27 cellular contexts compared by ENCODE assay signal in the genomic region with DNA sequence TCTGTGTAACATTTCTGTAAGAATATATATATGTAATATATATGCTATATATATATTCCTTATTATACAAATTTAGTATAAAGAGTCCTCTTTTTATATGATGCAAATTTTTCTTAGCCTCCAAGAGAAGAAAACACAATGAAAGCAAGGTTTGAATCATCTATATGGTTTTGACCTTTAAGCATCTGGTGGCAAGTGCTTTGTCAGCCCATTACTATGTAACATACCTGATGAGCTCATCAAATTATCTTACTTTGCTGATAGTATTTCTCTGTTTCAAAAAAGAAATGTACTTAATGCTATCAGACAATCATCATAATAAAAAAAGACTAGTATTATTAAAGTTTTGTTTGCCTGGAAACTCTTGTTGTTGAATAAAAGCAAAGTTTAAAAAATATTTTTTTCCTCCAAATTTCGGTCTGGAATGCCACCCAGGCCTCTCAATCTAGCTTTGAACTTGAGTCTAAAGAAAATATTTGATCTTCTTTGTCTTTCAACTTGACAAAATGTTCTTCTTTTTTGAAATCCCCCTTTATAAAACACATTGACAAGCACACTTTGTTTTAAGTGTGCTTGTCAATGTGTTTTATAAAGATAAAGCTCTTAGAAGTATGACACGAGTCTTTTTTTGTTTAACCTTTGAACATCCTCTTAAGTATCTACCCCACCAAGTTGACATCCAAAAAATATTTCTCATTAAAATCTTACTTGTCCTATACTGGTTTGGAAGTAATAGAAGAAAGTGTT. TPM values are rescaled to one million over a fixed set of nuclear protein-coding genes. Genes with fewer than 3 reads are reported as not detected.
DNase-seq lines count a peak whose midpoint lies in the region; ATAC-seq and TF ChIP-seq lines count a peak whose summit lies in the region.
"Had no signal": no experiment of that assay in that cellular context is flagged by ENCODE, and none has a peak within 500 bp of the region (broad histone marks: within the 10 kb centered on the region; RNA-seq: fewer than 3 reads in every experiment).

No MANE protein-coding gene starts in this region.

- CTCF ChIA-PET in activated CD8-positive, alpha-beta memory T cell treated with anti-CD3 and anti-CD28 coated beads, Interleukin-2, amount 10 ng/mL, durations not matched to agents 7 days and 5 days (lab: Charles Lee), result interaction anchor here (0.6 to 1.2 kb wide), 4 partner anchors 8 to 26 kb away, joined by 3 to 4 read pairs (median 3); a partner anchor contains a TSS
- CTCF ChIA-PET in RWPE1 (lab: Yijun Ruan, JAX), result interaction anchor here (0.5 to 0.8 kb wide), 2 partner anchors 38 to 52 kb away, joined by 3 to 5 read pairs; no protein-coding TSS in a partner anchor

- H3K4me3 Mint-ChIP-seq in activated CD8-positive, alpha-beta memory T cell treated with anti-CD3 and anti-CD28 coated beads, Interleukin-2, amount 10 ng/mL, durations not matched to agents 7 days and 5 days, result no peak overlapping the region
- H3K4me3 Mint-ChIP-seq in stimulated activated effector memory CD8-positive, alpha-beta T cell treated with anti-CD3 and anti-CD28 coated beads, Interleukin-12 subunit alpha, Interleukin-12 subunit beta, amount 100 ng/mL, for 72 hours, result no peak overlapping the region
- H3K4me3 Mint-ChIP-seq: activated naive CD8-positive, alpha-beta T cell treated with anti-CD3 and anti-CD28 coated beads for 36 hours; IgD-negative memory B cell; immature natural killer cell; naive thymus-derived CD8-positive, alpha-beta T cell had no signal

- intact Hi-C loops in head of caudate nucleus (cut with DNase I), result no loop called here

- peaks cover 3% of the 10 kb centered on the region for H3K9me3 Mint-ChIP-seq in activated CD8-positive, alpha-beta memory T cell treated with anti-CD3 and anti-CD28 coated beads, Interleukin-2, amount 10 ng/mL, durations not matched to agents 7 days and 5 days (ENCODE audit: low read depth)
- no peaks in the 10 kb centered on the region for H3K9me3 Mint-ChIP-seq in stimulated activated effector memory CD8-positive, alpha-beta T cell treated with anti-CD3 and anti-CD28 coated beads, Interleukin-12 subunit alpha, Interleukin-12 subunit beta, amount 100 ng/mL, for 72 hours
- H3K9me3 Mint-ChIP-seq: activated naive CD8-positive, alpha-beta T cell treated with anti-CD3 and anti-CD28 coated beads for 36 hours; IgD-negative memory B cell; immature natural killer cell; naive thymus-derived CD8-positive, alpha-beta T cell had no signal

- POLR2A ChIA-PET in RWPE1 (lab: Yijun Ruan, JAX; ENCODE audit: low non-redundant PET), result no interaction called here

- H3K27ac Mint-ChIP-seq in activated CD8-positive, alpha-beta memory T cell treated with anti-CD3 and anti-CD28 coated beads, Interleukin-2, amount 10 ng/mL, durations not matched to agents 7 days and 5 days, result peak overlapping the region; percentile 65
- H3K27ac Mint-ChIP-seq in stimulated activated effector memory CD8-positive, alpha-beta T cell treated with anti-CD3 and anti-CD28 coated beads, Interleukin-12 subunit alpha, Interleukin-12 subunit beta, amount 100 ng/mL, for 72 hours, result peak overlapping the region; percentile 67
- H3K27ac Mint-ChIP-seq: IgD-negative memory B cell; immature natural killer cell; naive thymus-derived CD8-positive, alpha-beta T cell had no signal

- H3K36me3 Mint-ChIP-seq in activated CD8-positive, alpha-beta memory T cell treated with anti-CD3 and anti-CD28 coated beads, Interleukin-2, amount 10 ng/mL, durations not matched to agents 7 days and 5 days, result peaks cover 11% of the 10 kb centered on the region
- H3K36me3 Mint-ChIP-seq in stimulated activated effector memory CD8-positive, alpha-beta T cell treated with anti-CD3 and anti-CD28 coated beads, Interleukin-12 subunit alpha, Interleukin-12 subunit beta, amount 100 ng/mL, for 72 hours, result no peaks in the 10 kb centered on the region
- H3K36me3 Mint-ChIP-seq: activated naive CD8-positive, alpha-beta T cell treated with anti-CD3 and anti-CD28 coated beads for 36 hours; IgD-negative memory B cell; naive thymus-derived CD8-positive, alpha-beta T cell had no signal

- ATAC-seq in activated CD8-positive, alpha-beta memory T cell treated with anti-CD3 and anti-CD28 coated beads, Interleukin-2, amount 10 ng/mL, durations not matched to agents 7 days and 5 days, result peak; percentile 43
- peak; percentile 84 for ATAC-seq in stimulated activated effector memory CD8-positive, alpha-beta T cell treated with anti-CD3 and anti-CD28 coated beads, Interleukin-12 subunit alpha, Interleukin-12 subunit beta, amount 100 ng/mL, for 72 hours
- ATAC-seq in GM18520 (IDR thresholded peaks at IDR 0.05; ENCODE audit: unreplicated experiment), result no peak
- ATAC-seq: body of pancreas; naive thymus-derived CD8-positive, alpha-beta T cell had no signal

- H3K4me1 Mint-ChIP-seq in activated CD8-positive, alpha-beta memory T cell treated with anti-CD3 and anti-CD28 coated beads, Interleukin-2, amount 10 ng/mL, durations not matched to agents 7 days and 5 days, result peaks cover 31% of the 10 kb centered on the region
- peaks cover 6% of the 10 kb centered on the region for H3K4me1 Mint-ChIP-seq in stimulated activated effector memory CD8-positive, alpha-beta T cell treated with anti-CD3 and anti-CD28 coated beads, Interleukin-12 subunit alpha, Interleukin-12 subunit beta, amount 100 ng/mL, for 72 hours
- H3K4me1 Mint-ChIP-seq: IgD-negative memory B cell; immature natural killer cell; naive thymus-derived CD8-positive, alpha-beta T cell had no signal

- H3K27ac ChIP-seq in RWPE1, result no peak overlapping the region
- H3K27ac ChIP-seq: BLaER1, body of pancreas, left ventricle myocardium inferior, thoracic aorta had no signal

- no peak for TF ChIP-seq CTCF in RWPE1 (conservative IDR thresholded peaks at IDR 0.05; ENCODE audit: low read depth)
- TF ChIP-seq CTCF in epithelial cell of esophagus (IDR thresholded peaks at IDR 0.05; ENCODE audit: insufficient read depth, low read depth, low read length, missing control alignments), result no peak

- no peak for DNase-seq in activated CD8-positive, alpha-beta memory T cell treated with anti-CD3 and anti-CD28 coated beads, Interleukin-2, amount 10 ng/mL, durations not matched to agents 7 days and 5 days
- DNase-seq in activated CD8-positive, alpha-beta memory T cell treated with anti-CD3 and anti-CD28 coated beads, Interleukin-2, amount 50 U/mL, for 48 hours, result no peak
- DNase-seq in RWPE1 (ENCODE audit: low spot score), result peak; percentile 2
- peak; percentile 22 for DNase-seq in epithelial cell of esophagus (ENCODE audit: low read depth)
- DNase-seq in stimulated activated effector memory CD8-positive, alpha-beta T cell treated with anti-CD3 and anti-CD28 coated beads, Interleukin-12 subunit alpha, Interleukin-12 subunit beta, amount 100 ng/mL, for 72 hours (ENCODE audit: low spot score in 2 of 2), result no peak
- DNase-seq in NCI-H1436 treated with DMSO at 0.1 percent for 48 hours (lab: John Stamatoyannopoulos, UW), result no peak
- DNase-seq in head of caudate nucleus, result no peak
- DNase-seq: activated CD4-positive, alpha-beta T cell treated with anti-CD3 and anti-CD28 coated beads, Interleukin-2, amount 50 U/mL, for 1 hour; activated effector memory CD4-positive, alpha-beta T cell treated with Interleukin-2 at 50 U/mL for 16 hours; activated naive CD8-positive, alpha-beta T cell treated with anti-CD3 and anti-CD28 coated beads for 36 hours; body of pancreas; Caco-2; DMS79; effector CD4-positive, alpha-beta T cell; immature natural killer cell; left ventricle myocardium inferior; naive thymus-derived CD8-positive, alpha-beta T cell; NCI-H146; NCI-H526; retina; stimulated activated CD4-positive, alpha-beta T cell treated with anti-CD3 and anti-CD28 coated beads, Interleukin-4, amount 100 ng/mL, for 24 hours; stimulated activated naive CD4-positive, alpha-beta T cell treated with Interleukin-2 at 50 U/mL for 16 hours; T-helper 2 cell had no signal

- no peak overlapping the region for H3K4me3 ChIP-seq in epithelial cell of esophagus (ENCODE audit: low read length)
- H3K4me3 ChIP-seq: BLaER1, body of pancreas, left ventricle myocardium inferior, thoracic aorta had no signal

- peaks cover 2% of the 10 kb centered on the region for H3K27me3 Mint-ChIP-seq in activated CD8-positive, alpha-beta memory T cell treated with anti-CD3 and anti-CD28 coated beads, Interleukin-2, amount 10 ng/mL, durations not matched to agents 7 days and 5 days
- H3K27me3 Mint-ChIP-seq: IgD-negative memory B cell; naive thymus-derived CD8-positive, alpha-beta T cell had no signal

RNA-seq across cellular contexts. Expression of a gene that starts 26.2 kb away (rescaled TPM):
- total RNA-seq in activated CD8-positive, alpha-beta memory T cell treated with anti-CD3 and anti-CD28 coated beads, Interleukin-2, amount 10 ng/mL, durations not matched to agents 7 days and 5 days, result 10 to 100 TPM; 47.2 to 58.7 TPM

Comparison
In these comparisons a context has a peak if more than half of its experiments do, and no peak if none do; other contexts are left out.
1. DNase-seq: peak in RWPE1 (single experiment) and epithelial cell of esophagus (single experiment); none in activated CD8-positive, alpha-beta memory T cell treated with anti-CD3 and anti-CD28 coated beads, Interleukin-2, amount 10 ng/mL, durations not matched to agents 7 days and 5 days (single experiment), activated CD8-positive, alpha-beta memory T cell treated with anti-CD3 and anti-CD28 coated beads, Interleukin-2, amount 50 U/mL, for 48 hours (single experiment), stimulated activated effector memory CD8-positive, alpha-beta T cell treated with anti-CD3 and anti-CD28 coated beads, Interleukin-12 subunit alpha, Interleukin-12 subunit beta, amount 100 ng/mL, for 72 hours (0 of 2), NCI-H1436 treated with DMSO at 0.1 percent for 48 hours (single experiment) and head of caudate nucleus (0 of 42).